ENCODE assay signal across 1 cellular context in the genomic region with DNA sequence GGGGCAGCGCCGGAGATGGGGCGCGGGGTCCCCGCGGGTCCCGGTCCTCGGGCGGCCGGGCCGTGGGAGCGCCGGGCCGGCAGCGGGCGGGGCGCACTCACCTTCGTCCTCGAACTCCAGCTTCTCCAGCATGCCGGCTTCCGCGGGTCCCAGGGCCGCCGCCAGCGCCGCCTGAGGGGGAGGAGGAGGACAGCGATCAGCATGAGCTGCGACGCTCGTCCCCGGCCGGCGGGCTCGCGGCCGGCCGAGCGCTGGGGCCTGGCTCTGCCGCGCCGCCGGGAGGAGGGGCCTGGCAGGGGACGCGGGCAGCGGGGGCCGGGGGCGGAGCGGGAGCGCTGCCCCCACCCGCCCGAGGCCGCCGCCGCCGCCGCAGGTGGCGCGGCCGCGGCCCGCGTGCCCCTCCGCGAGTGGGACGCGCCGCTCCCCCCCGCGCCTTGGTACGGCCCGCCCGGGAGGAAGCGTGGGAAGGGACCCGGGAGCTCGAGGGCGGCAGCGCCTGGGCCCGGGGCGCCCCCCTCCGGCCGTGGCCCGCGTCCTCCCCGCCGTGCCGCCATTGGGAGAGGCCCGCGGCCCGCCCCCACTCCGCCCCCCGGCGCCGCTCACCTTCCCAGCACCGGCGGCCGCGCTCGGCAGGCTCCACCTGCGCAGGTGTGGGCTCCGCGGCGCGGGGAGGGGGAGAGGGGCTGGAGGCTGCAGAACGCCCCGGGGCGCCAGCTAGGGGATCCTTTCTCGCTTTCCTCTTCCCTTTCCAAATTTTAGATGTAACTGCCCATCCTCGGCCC.
TF ChIP-seq lines count a peak whose summit lies in the region.

No MANE protein-coding gene starts in this region.

TF ChIP-seq in SK-N-SH treated with all-trans-retinoic acid at 6 μM for 48 hours, 23 proteins besides CTCF, POLR2A, EP300 and RAD21 (continued from another document):
- TF ChIP-seq, protein P1, sequence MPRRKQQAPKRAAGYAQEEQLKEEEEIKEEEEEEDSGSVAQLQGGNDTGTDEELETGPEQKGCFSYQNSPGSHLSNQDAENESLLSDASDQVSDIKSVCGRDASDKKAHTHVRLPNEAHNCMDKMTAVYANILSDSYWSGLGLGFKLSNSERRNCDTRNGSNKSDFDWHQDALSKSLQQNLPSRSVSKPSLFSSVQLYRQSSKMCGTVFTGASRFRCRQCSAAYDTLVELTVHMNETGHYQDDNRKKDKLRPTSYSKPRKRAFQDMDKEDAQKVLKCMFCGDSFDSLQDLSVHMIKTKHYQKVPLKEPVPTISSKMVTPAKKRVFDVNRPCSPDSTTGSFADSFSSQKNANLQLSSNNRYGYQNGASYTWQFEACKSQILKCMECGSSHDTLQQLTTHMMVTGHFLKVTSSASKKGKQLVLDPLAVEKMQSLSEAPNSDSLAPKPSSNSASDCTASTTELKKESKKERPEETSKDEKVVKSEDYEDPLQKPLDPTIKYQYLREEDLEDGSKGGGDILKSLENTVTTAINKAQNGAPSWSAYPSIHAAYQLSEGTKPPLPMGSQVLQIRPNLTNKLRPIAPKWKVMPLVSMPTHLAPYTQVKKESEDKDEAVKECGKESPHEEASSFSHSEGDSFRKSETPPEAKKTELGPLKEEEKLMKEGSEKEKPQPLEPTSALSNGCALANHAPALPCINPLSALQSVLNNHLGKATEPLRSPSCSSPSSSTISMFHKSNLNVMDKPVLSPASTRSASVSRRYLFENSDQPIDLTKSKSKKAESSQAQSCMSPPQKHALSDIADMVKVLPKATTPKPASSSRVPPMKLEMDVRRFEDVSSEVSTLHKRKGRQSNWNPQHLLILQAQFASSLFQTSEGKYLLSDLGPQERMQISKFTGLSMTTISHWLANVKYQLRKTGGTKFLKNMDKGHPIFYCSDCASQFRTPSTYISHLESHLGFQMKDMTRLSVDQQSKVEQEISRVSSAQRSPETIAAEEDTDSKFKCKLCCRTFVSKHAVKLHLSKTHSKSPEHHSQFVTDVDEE (CRISPR knock-in tag; IDR thresholded peaks at IDR 0.05), result no peak
- TF ChIP-seq ZNF70 (CRISPR knock-in tag; IDR thresholded peaks at IDR 0.05) (no peak), PPARA (CRISPR knock-in tag; IDR thresholded peaks at IDR 0.05; ENCODE audit: borderline replicate concordance) (no peak)
